In genomic region chr11:130424613-130425140, GRCh38 we compare ENCODE assay signal across 23 cellular contexts. TPM values are rescaled to one million over a fixed set of nuclear protein-coding genes. Genes with fewer than 3 reads are reported as not detected.
"Had no signal": no experiment of that assay in that cellular context is flagged by ENCODE, and none has a peak within 500 bp of the region (broad histone marks: within the 10 kb centered on the region; RNA-seq: fewer than 3 reads in every experiment).

No MANE protein-coding gene starts in this region.

- FAIRE-seq: RCC 7860 had no signal

- DNase-seq: Karpas-422, KG1, MG63, NCI-H1092, NCI-H1105 treated with DMSO at 0.1 percent for 48 hours, NCI-H1417 treated with DMSO at 0.1 percent for 48 hours, NCI-H146, NCI-H1694 treated with DMSO at 0.1 percent for 48 hours, NCI-H1930, NCI-H2081, NCI-H2171, NCI-H226, NCI-H446, NCI-H510A, NCI-H524 treated with DMSO at 0.1 percent for 48 hours, NCI-H69, NCI-H774, RPMI8226, SHP77, SK-N-SH had no signal

- H3K9ac ChIP-seq: SK-N-SH had no signal

- H3K4me2 ChIP-seq: SK-N-SH had no signal

- H3K4me3 ChIP-seq: MG63 had no signal

- H3K9me3 ChIP-seq: MG63, SK-N-SH had no signal

- H3K36me3 ChIP-seq: MG63 had no signal

RNA-seq across cellular contexts. Expression of gene ADAMTS8, which starts 3.7 kb away (rescaled TPM):
- total RNA-seq: HT-29 had no signal
- polyA plus RNA-seq: SK-N-SH had no signal

RNA-seq across cellular contexts. Expression of gene ADAMTS15, which starts 23.8 kb away (rescaled TPM):
- total RNA-seq: HT-29, SK-MEL-5 had no signal
